ENCODE assay signal across 17 cellular contexts in genomic region chrX:29419774-29420553, GRCh38.
DNase-seq lines count a peak whose midpoint lies in the region; ATAC-seq, FAIRE-seq and TF ChIP-seq lines count a peak whose summit lies in the region.
"Had no signal": no experiment of that assay in that cellular context is flagged by ENCODE, and none has a peak within 500 bp of the region (broad histone marks: within the 10 kb centered on the region; RNA-seq: fewer than 3 reads in every experiment).

No MANE protein-coding gene starts in this region.

- in situ Hi-C loops in GM12878 (cut with MboI) = no loop called here
- in situ Hi-C loops in HAP-1 (cut with MboI; ENCODE audit: low sequenced_read_pairs) = no loop called here

- RAD21 ChIA-PET in GM12878 (lab: Charles Lee; ENCODE audit: unreplicated experiment) = interaction anchor here (1.4 kb wide), 1 partner anchor 59 kb away, joined by 3 read pairs; no protein-coding TSS in a partner anchor

- peak; percentile 72 for ATAC-seq in HG03045 (IDR thresholded peaks at IDR 0.05; ENCODE audit: unreplicated experiment)
- ATAC-seq in GM12878 = no peak
- ATAC-seq in Right ventricle myocardium superior (ENCODE audit: poor library complexity) = no peak

- SMC1A ChIA-PET in GM12878 (lab: Charles Lee; ENCODE audit: uncharacterized antibody, unreplicated experiment) = no interaction called here

- no peaks in the 10 kb centered on the region for H4K20me1 ChIP-seq in GM12878 (ENCODE audit: control insufficient read depth, insufficient read depth)

- H3K36me3 ChIP-seq in GM12878 (ENCODE audit: control insufficient read depth in 2 of 2, insufficient read depth in 2 of 2, low read length in 1 of 2) = no peaks in the 10 kb centered on the region
- no peaks in the 10 kb centered on the region for H3K36me3 ChIP-seq in HAP-1 (replicated peaks)

- no peaks in the 10 kb centered on the region for H3K79me2 ChIP-seq in GM12878 (ENCODE audit: control insufficient read depth, insufficient read depth, low read length)

- H2AFZ ChIP-seq in GM12878 (ENCODE audit: control insufficient read depth, low read depth, low read length) = no peak overlapping the region
- H2AFZ ChIP-seq: PC-9 had no signal

- H3K4me1 ChIP-seq in GM12878 (ENCODE audit: control insufficient read depth, insufficient read depth, low read length) (no peaks in the 10 kb centered on the region), HAP-1 (peaks cover 18% of the 10 kb centered on the region)

- DNase-seq in NCI-H1417 (lab: John Stamatoyannopoulos, UW) (peak; percentile 16 to 59 (median 26)), NCI-H1417 treated with DMSO at 0.1 percent for 48 hours (lab: John Stamatoyannopoulos, UW) (no peak), GM12878 (ENCODE audit: low read depth, low spot score) (no peak), retinal pigment epithelial cell (ENCODE audit: low read depth) (peak; percentile 78), Right ventricle myocardium superior (no peak), HAP-1 (ENCODE audit: low spot score in 2 of 2) (no peak), HuH-7 (ENCODE audit: low spot score) (no peak)
- DNase-seq: activated CD4-positive, alpha-beta T cell treated with anti-CD3 and anti-CD28 coated beads, Interleukin-2, amount 50 U/mL, for 48 hours; activated effector memory CD4-positive, alpha-beta T cell treated with anti-CD3 and anti-CD28 coated beads, Interleukin-2, amount 50 U/mL, for 16 hours; caudate nucleus; mammary epithelial cell; NCI-H2227 treated with DMSO at 0.1 percent for 48 hours had no signal

- POLR2A ChIA-PET in GM12878 (lab: Charles Lee) = no interaction called here

- H3K27me3 ChIP-seq in GM12878 (replicated peaks in 1 of 2; ENCODE audit: control insufficient read depth in 2 of 2, insufficient read depth in 2 of 2, low read length in 1 of 2) = no peaks in the 10 kb centered on the region
- no peaks in the 10 kb centered on the region for H3K27me3 ChIP-seq in HAP-1 (ENCODE audit: low read depth)

- intact Hi-C loops in GM12878 (cut with micrococcal nuclease; ENCODE audit: unreplicated experiment) = no loop called here
- intact Hi-C loops in Right ventricle myocardium superior (cut with DNase I) = no loop called here

- no peak overlapping the region for H3K4me3 ChIP-seq in GM12878
- H3K4me3 ChIP-seq in retinal pigment epithelial cell (ENCODE audit: low read length) = no peak overlapping the region
- no peak overlapping the region for H3K4me3 ChIP-seq in HAP-1
- H3K4me3 ChIP-seq: PC-9 had no signal

- CTCF ChIA-PET in GM12878 (lab: Yijun Ruan, JAX) = interaction anchor here (2.0 kb wide), 1 partner anchor 58 kb away, joined by 8 read pairs; no protein-coding TSS in a partner anchor

- TF ChIP-seq RAD21 in GM12878 (IDR thresholded peaks at IDR 0.05; ENCODE audit: insufficient read depth, low read depth, low read length) = no peak

- no peak overlapping the region for H3K27ac ChIP-seq in GM12878 (ENCODE audit: control insufficient read depth, insufficient read depth)
- H3K27ac ChIP-seq: 22Rv1, epithelial cell of prostate, HL-60, PC-9 had no signal

- H3K9ac ChIP-seq in GM12878 (ENCODE audit: control insufficient read depth, insufficient read depth, low read length) = no peak overlapping the region

- no peak for TF ChIP-seq CTCF in GM12878 (IDR thresholded peaks at IDR 0.05 in 2 of 3, conservative IDR thresholded peaks at IDR 0.05 in 1 of 3; ENCODE audit: control insufficient read depth in 2 of 3, extremely low read depth in 1 of 3, insufficient read depth in 1 of 3, low read depth in 3 of 3, low read length in 3 of 3)
- TF ChIP-seq CTCF in retinal pigment epithelial cell (conservative IDR thresholded peaks at IDR 0.05; ENCODE audit: low read depth, low read length) = no peak

- TF ChIP-seq EP300 in GM12878 (IDR thresholded peaks at IDR 0.05; ENCODE audit: borderline replicate concordance in 1 of 2, control insufficient read depth in 1 of 2, low read depth in 2 of 2, low read length in 2 of 2) = no peak

- no peak overlapping the region for H3K4me2 ChIP-seq in GM12878 (ENCODE audit: control insufficient read depth, insufficient read depth)
- H3K4me2 ChIP-seq: PC-9 had no signal

- peak; percentile 41 for FAIRE-seq in GM12878 (lab: Jason Lieb, UNC)

- H3K9me3 ChIP-seq in GM12878 (replicated peaks; ENCODE audit: control insufficient read depth, insufficient read depth, low read length) (no peaks in the 10 kb centered on the region; the same call in 2 of the 3 replicates), HAP-1 (no peaks in the 10 kb centered on the region)

- 0% methylated on average over 2 of the region's 2 CpGs for WGBS in GM12878 (ENCODE audit: insufficient coverage, insufficient replicate concordance, low lambda C conversion rate, missing lambda C conversion rate)

- BruUV-seq in GM12878 (replicated peaks; lab: Mats Ljungman, UMichigan) = no TSS peak

- no peak for TF ChIP-seq POLR2A in GM12878 (IDR thresholded peaks at IDR 0.05; ENCODE audit: low read depth, low read length)

TF ChIP-seq in GM12878, 131 proteins besides CTCF, POLR2A, EP300 and RAD21:
- no peak for TF ChIP-seq CBX3 (IDR thresholded peaks at IDR 0.05; ENCODE audit: borderline replicate concordance, low read depth)
- TF ChIP-seq NFXL1 (IDR thresholded peaks at IDR 0.05; ENCODE audit: borderline replicate concordance) = no peak
- TF ChIP-seq STAT3 (IDR thresholded peaks at IDR 0.05; ENCODE audit: low read depth, low read length) = no peak
- TF ChIP-seq NFIC (IDR thresholded peaks at IDR 0.05; ENCODE audit: low read depth, low read length) = no peak
TF ChIP-seq in GM12878: peak in this region for 0.

Comparison
In these comparisons a context has a peak if more than half of its experiments do, and no peak if none do; other contexts are left out.
1. DNase-seq: peak in NCI-H1417 (3 of 3) and retinal pigment epithelial cell (single experiment); none in NCI-H1417 treated with DMSO at 0.1 percent for 48 hours (single experiment), GM12878 (single experiment), Right ventricle myocardium superior (single experiment), HAP-1 (0 of 2) and HuH-7 (single experiment).